ENCODE assay signal across 20 cellular contexts in genomic region chrX:152245231-152245630, GRCh38.
"Had no signal": no experiment of that assay in that cellular context is flagged by ENCODE, and none has a peak within 500 bp of the region (broad histone marks: within the 10 kb centered on the region; RNA-seq: fewer than 3 reads in every experiment).

No MANE protein-coding gene starts in this region.

- H3K27me3 ChIP-seq: thyroid gland had no signal

- H3K4me1 Mint-ChIP-seq: activated CD4-positive, alpha-beta memory T cell treated with anti-CD3 and anti-CD28 coated beads, Interleukin-2, amount 10 ng/mL, durations not matched to agents 7 days and 5 days; activated CD4-positive, alpha-beta T cell treated with anti-CD3 and anti-CD28 coated beads for 36 hours; brain; nephron progenitor cell; stimulated activated naive B cell treated with anti-CD40 and anti-IgM and Interleukin-4, amounts not matched to agents 10 μg/mL and 1 μg/mL and 100 μg/mL, for 72 hours had no signal

- H3K27me3 Mint-ChIP-seq: activated CD4-positive, alpha-beta memory T cell treated with anti-CD3 and anti-CD28 coated beads, Interleukin-2, amount 10 ng/mL, durations not matched to agents 7 days and 5 days; activated CD4-positive, alpha-beta T cell treated with anti-CD3 and anti-CD28 coated beads for 36 hours; brain; stimulated activated naive B cell treated with anti-CD40 and anti-IgM and Interleukin-4, amounts not matched to agents 10 μg/mL and 1 μg/mL and 100 μg/mL, for 72 hours had no signal

- H3K4me1 ChIP-seq: adrenal gland, prostate gland, thyroid gland had no signal

- DNase-seq: activated CD4-positive, alpha-beta memory T cell treated with anti-CD3 and anti-CD28 coated beads, Interleukin-2, amount 10 ng/mL, durations not matched to agents 7 days and 5 days; activated CD4-positive, alpha-beta T cell treated with anti-CD3 and anti-CD28 coated beads for 36 hours; activated effector memory CD4-positive, alpha-beta T cell treated with Interleukin-2 at 50 U/mL for 16 hours; activated naive CD4-positive, alpha-beta T cell treated with anti-CD3 and anti-CD28 coated beads, Interleukin-2, amount 50 U/mL, for 16 hours; activated T-cell treated with anti-CD3 and anti-CD28 coated beads, Interleukin-2, amount 50 U/mL, for 24 hours; adrenal gland; effector CD8-positive, alpha-beta T cell; foreskin melanocyte; nephron progenitor cell; right cardiac atrium; stimulated activated CD4-positive, alpha-beta T cell treated with anti-CD3 and anti-CD28 coated beads, Interleukin-15, amount 100 ng/mL, for 24 hours; stimulated activated CD4-positive, alpha-beta T cell treated with anti-CD3 and anti-CD28 coated beads, Interleukin-4, amount 100 ng/mL, for 1 hour; stimulated activated naive B cell treated with anti-CD40 and anti-IgM and Interleukin-4, amounts not matched to agents 10 μg/mL and 1 μg/mL and 100 μg/mL, for 72 hours; T1000; thyroid gland; WERI-Rb-1 had no signal

- H3K4me3 ChIP-seq: adrenal gland, prostate gland, skin epidermis, thyroid gland had no signal

- ATAC-seq: activated CD4-positive, alpha-beta T cell treated with anti-CD3 and anti-CD28 coated beads for 36 hours; right cardiac atrium; stimulated activated naive B cell treated with anti-CD40 and anti-IgM and Interleukin-4, amounts not matched to agents 10 μg/mL and 1 μg/mL and 100 μg/mL, for 72 hours had no signal

- H3K36me3 ChIP-seq: adrenal gland, prostate gland, thyroid gland, WERI-Rb-1 had no signal

- H3K9me3 Mint-ChIP-seq: activated CD4-positive, alpha-beta memory T cell treated with anti-CD3 and anti-CD28 coated beads, Interleukin-2, amount 10 ng/mL, durations not matched to agents 7 days and 5 days had no signal

- H3K4me3 Mint-ChIP-seq: activated CD4-positive, alpha-beta memory T cell treated with anti-CD3 and anti-CD28 coated beads, Interleukin-2, amount 10 ng/mL, durations not matched to agents 7 days and 5 days; activated CD4-positive, alpha-beta T cell treated with anti-CD3 and anti-CD28 coated beads for 36 hours; activated T-cell treated with anti-CD3 and anti-CD28 coated beads, Interleukin-2, amount 50 U/mL, for 24 hours; brain; nephron progenitor cell; stimulated activated naive B cell treated with anti-CD40 and anti-IgM and Interleukin-4, amounts not matched to agents 10 μg/mL and 1 μg/mL and 100 μg/mL, for 72 hours had no signal

- H3K27ac ChIP-seq: adrenal gland, prostate gland, skin epidermis, thyroid gland, WERI-Rb-1 had no signal

- H3K36me3 Mint-ChIP-seq: stimulated activated naive B cell treated with anti-CD40 and anti-IgM and Interleukin-4, amounts not matched to agents 10 μg/mL and 1 μg/mL and 100 μg/mL, for 72 hours had no signal

- FAIRE-seq: endothelial cell of umbilical vein had no signal

- H3K9me3 ChIP-seq: adrenal gland, prostate gland, thyroid gland had no signal

- H3K27ac Mint-ChIP-seq: activated CD4-positive, alpha-beta memory T cell treated with anti-CD3 and anti-CD28 coated beads, Interleukin-2, amount 10 ng/mL, durations not matched to agents 7 days and 5 days; activated CD4-positive, alpha-beta T cell treated with anti-CD3 and anti-CD28 coated beads for 36 hours; activated T-cell treated with anti-CD3 and anti-CD28 coated beads, Interleukin-2, amount 50 U/mL, for 24 hours; brain; nephron progenitor cell; stimulated activated naive B cell treated with anti-CD40 and anti-IgM and Interleukin-4, amounts not matched to agents 10 μg/mL and 1 μg/mL and 100 μg/mL, for 72 hours had no signal
